ENCODE assay signal across 28 cellular contexts in the genomic region with DNA sequence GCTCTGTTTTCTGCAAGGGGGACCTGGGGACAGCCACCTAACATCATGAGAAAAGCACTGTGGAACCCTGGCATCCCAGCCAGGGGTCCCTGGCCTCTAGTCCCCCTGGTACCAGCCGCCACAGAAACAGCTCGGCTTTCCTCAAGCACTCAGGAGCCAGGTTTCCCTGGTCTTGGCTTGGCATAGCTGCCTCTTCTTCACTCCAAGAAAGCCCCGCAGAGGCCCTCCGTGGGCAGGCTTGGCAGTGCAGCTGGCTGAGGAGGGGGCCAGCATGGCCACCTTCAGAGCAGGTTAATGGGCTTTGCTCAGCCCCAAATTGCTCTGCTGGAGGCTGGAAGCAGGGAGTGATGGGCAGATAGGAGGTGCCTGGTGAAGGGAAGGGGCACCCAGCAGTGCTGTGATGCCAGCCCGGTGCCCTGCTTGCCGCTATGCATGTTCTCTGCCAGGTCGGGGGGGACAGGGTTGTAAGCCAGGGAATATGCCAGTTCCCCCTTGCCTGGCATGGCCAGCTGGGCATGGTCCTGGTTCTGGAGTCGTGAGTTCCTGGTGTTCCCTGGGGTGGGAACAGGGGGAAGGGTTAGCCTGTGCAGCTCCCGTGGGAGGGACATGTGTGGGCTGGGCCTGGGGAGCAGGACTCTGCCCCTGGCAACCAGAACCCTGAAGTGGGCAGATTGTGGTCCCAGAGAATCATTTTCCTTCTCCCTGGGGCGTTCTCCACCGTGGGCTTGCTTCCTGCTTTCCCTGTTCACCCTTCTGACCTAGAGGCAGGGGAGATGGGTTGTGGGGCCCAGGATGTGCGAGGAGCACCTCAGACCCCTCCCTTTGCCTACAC. TPM values are rescaled to one million over a fixed set of nuclear protein-coding genes. Genes with fewer than 3 reads are reported as not detected.
DNase-seq lines count a peak whose midpoint lies in the region; ATAC-seq and TF ChIP-seq lines count a peak whose summit lies in the region.
"Had no signal": no experiment of that assay in that cellular context is flagged by ENCODE, and none has a peak within 500 bp of the region (broad histone marks: within the 10 kb centered on the region; RNA-seq: fewer than 3 reads in every experiment).

No MANE protein-coding gene starts in this region.

- no peak overlapping the region for H3K56ac ChIP-seq in IMR-90 (ENCODE audit: extremely low read depth, insufficient read depth, low read length)

- no peak overlapping the region for H3K14ac ChIP-seq in IMR-90 (replicated peaks; ENCODE audit: low read depth, low read length)
- no peak overlapping the region for H3K14ac ChIP-seq in neuronal stem cell (ENCODE audit: low read length)

- H3K4me1 ChIP-seq in IMR-90 (ENCODE audit: control insufficient read depth, insufficient read depth, low read length) = peaks cover 16% of the 10 kb centered on the region
- H3K4me1 ChIP-seq in neuronal stem cell (ENCODE audit: control insufficient read depth in 2 of 2, insufficient read depth in 1 of 2, low read depth in 1 of 2, low read length in 2 of 2) = peaks cover 41 to 47% of the 10 kb centered on the region in 2 donors
- H3K4me1 ChIP-seq in BE2C = peaks cover 17% of the 10 kb centered on the region

- H2BK5ac ChIP-seq in IMR-90 (ENCODE audit: low read depth, low read length, poor library complexity, severe bottlenecking) (no peak overlapping the region), neuronal stem cell (ENCODE audit: low read length) (no peak overlapping the region)

- H2AK5ac ChIP-seq in IMR-90 (ENCODE audit: low read depth, low read length) = 0 out of 2 replicates have a peak overlapping the region, but pooled peaks have one; percentile 10
- peak overlapping the region; percentile 58 for H2AK5ac ChIP-seq in neuronal stem cell (ENCODE audit: low read depth, low read length)

- no peaks in the 10 kb centered on the region for H3K9me1 ChIP-seq in IMR-90 (ENCODE audit: insufficient read depth, low read length)

- TF ChIP-seq RAD21 in IMR-90 (IDR thresholded peaks at IDR 0.05; ENCODE audit: low read length) = no peak

- H2AFZ ChIP-seq in IMR-90 (replicated peaks; ENCODE audit: low read length, poor library complexity) (no peak overlapping the region), neuronal stem cell (ENCODE audit: low read length) (no peak overlapping the region)

- DNase-seq in DMS 273 (lab: John Stamatoyannopoulos, UW; ENCODE audit: unreplicated experiment) = peak; percentile 52
- no peak for DNase-seq in DMS 273 treated with DMSO at 0.1 percent for 48 hours (lab: John Stamatoyannopoulos, UW)
- DNase-seq in IMR-90 = no peak
- peak; percentile 50 for DNase-seq in ecto neural progenitor cell (ENCODE audit: low spot score)
- DNase-seq in neuronal stem cell (ENCODE audit: low spot score) = no peak
- no peak for DNase-seq in activated effector memory CD4-positive, alpha-beta T cell treated with Interleukin-2 at 50 U/mL for 16 hours
- no peak for DNase-seq in BE2C
- DNase-seq: 8988T; activated B cell treated with CpG ODN at 0.5 μM for 24 hours; activated CD4-positive, alpha-beta T cell treated with anti-CD3 and anti-CD28 coated beads, Interleukin-2, amount 50 U/mL, for 1 hour; activated CD8-positive, alpha-beta memory T cell treated with anti-CD3 and anti-CD28 coated beads, Interleukin-2, amount 10 ng/mL, durations not matched to agents 7 days and 5 days; activated gamma-delta T cell treated with Interleukin-2 at 50 U/mL for 16 hours; activated naive CD8-positive, alpha-beta T cell treated with anti-CD3 and anti-CD28 coated beads, Interleukin-2, amount 10 ng/mL, durations not matched to agents 7 days and 5 days; activated T-cell treated with anti-CD3 and anti-CD28 coated beads, Interleukin-2, amount 50 U/mL, for 4 hours; CD4-positive, alpha-beta memory T cell; EL; foreskin fibroblast; H9; islet precursor cell; naive thymus-derived CD4-positive, alpha-beta T cell; NCI-H2171; RPMI8226; stimulated activated naive B cell treated with anti-CD40 and anti-IgM and Interleukin-4, amounts not matched to agents 10 μg/mL and 1 μg/mL and 100 μg/mL, for 72 hours had no signal

- intact Hi-C loops in IMR-90 (cut with micrococcal nuclease) = no loop called here

- H3K4ac ChIP-seq in IMR-90 (ENCODE audit: low read depth, low read length) (no peak overlapping the region), neuronal stem cell (ENCODE audit: low read length) (no peak overlapping the region)

- H4K5ac ChIP-seq in IMR-90 (ENCODE audit: low read depth, low read length) = no peak overlapping the region

- CTCF ChIA-PET in IMR-90 (lab: Yijun Ruan, JAX) = no interaction called here

- H3K4me3 ChIP-seq in IMR-90 (ENCODE audit: insufficient read depth, low read depth, low read length) = no peak overlapping the region
- H3K4me3 ChIP-seq in neuronal stem cell (ENCODE audit: low read length in 2 of 2) = no peak overlapping the region
- no peak overlapping the region; the same call in 1 of the 2 replicates for H3K4me3 ChIP-seq in BE2C (ENCODE audit: low read depth, low read length)
- H3K4me3 ChIP-seq: ascending aorta, cardiac muscle cell had no signal

- H3K9me3 ChIP-seq in IMR-90 (ENCODE audit: control insufficient read depth, insufficient read depth, low read length) = no peaks in the 10 kb centered on the region
- H3K9me3 ChIP-seq in neuronal stem cell (replicated peaks in 1 of 2; ENCODE audit: control insufficient read depth in 2 of 2, insufficient read depth in 1 of 2, low read depth in 1 of 2, low read length in 2 of 2) = no peaks in the 10 kb centered on the region
- no peaks in the 10 kb centered on the region for H3K9me3 ChIP-seq in BE2C
- H3K9me3 ChIP-seq: ascending aorta had no signal

- no peak overlapping the region for H2BK20ac ChIP-seq in IMR-90 (ENCODE audit: low read depth, low read length)

- POLR2A ChIA-PET in IMR-90 (lab: Charles Lee; ENCODE audit: unreplicated experiment) = no interaction called here

- H3K27ac ChIP-seq in IMR-90 (ENCODE audit: insufficient read depth, low read length) = no peak overlapping the region
- H3K27ac ChIP-seq in neuronal stem cell (replicated peaks; ENCODE audit: low read length) = no peak overlapping the region
- H3K27ac ChIP-seq: ascending aorta, cardiac muscle cell had no signal

- H4K91ac ChIP-seq in IMR-90 (ENCODE audit: insufficient read depth, low read depth, low read length) (no peak overlapping the region), neuronal stem cell (ENCODE audit: low read depth, low read length, poor library complexity) (peak overlapping the region; percentile 33)

- H3K4me2 ChIP-seq in IMR-90 (ENCODE audit: low read depth, low read length) (no peak overlapping the region), neuronal stem cell (ENCODE audit: insufficient read depth, low read length, poor library complexity, severe bottlenecking) (no peak overlapping the region)

- in situ Hi-C loops in IMR-90 (cut with MboI; ENCODE audit: low sequenced_read_pairs) = no loop called here

- H3K9ac ChIP-seq in IMR-90 (ENCODE audit: low read depth, low read length) = no peak overlapping the region
- H3K9ac ChIP-seq in neuronal stem cell (ENCODE audit: low read depth, low read length, poor library complexity) = no peak overlapping the region

- H3K27me3 ChIP-seq in IMR-90 (ENCODE audit: control insufficient read depth, insufficient read depth, low read length) (peaks cover 2% of the 10 kb centered on the region; the same call in 1 of the 2 replicates), neuronal stem cell (ENCODE audit: control insufficient read depth in 3 of 3, insufficient read depth in 3 of 3, low read depth in 1 of 3, low read length in 3 of 3) (no peaks in the 10 kb centered on the region), BE2C (no peaks in the 10 kb centered on the region)
- H3K27me3 ChIP-seq: ascending aorta had no signal

- H2BK15ac ChIP-seq in IMR-90 (ENCODE audit: low read depth, low read length) = no peak overlapping the region
- H2BK15ac ChIP-seq in neuronal stem cell (ENCODE audit: low read length) = peak overlapping the region; percentile 91

- H3K18ac ChIP-seq in IMR-90 (ENCODE audit: low read depth, low read length) (no peak overlapping the region), neuronal stem cell (ENCODE audit: low read length) (peak overlapping the region; percentile 73)

- no peak overlapping the region for H2BK12ac ChIP-seq in neuronal stem cell (ENCODE audit: low read length)

- 85% methylated on average over 4 of the region's 12 CpGs; no CpG with 5 or more reads in 1 of the 2 experiments for WGBS in IMR-90 (ENCODE audit: extremely low coverage in 2 of 2, insufficient read length in 1 of 2), 2 experiments
- no CpG with 5 or more reads among the region's 12 CpGs for WGBS in neuronal stem cell (ENCODE audit: extremely low coverage in 2 of 2, insufficient read length in 2 of 2, insufficient replicate concordance in 1 of 2), 2 donors

- H2AK9ac ChIP-seq in IMR-90 (replicated peaks; ENCODE audit: low read depth, low read length, poor library complexity) = no peak overlapping the region

- H3K23ac ChIP-seq in IMR-90 (ENCODE audit: low read depth, low read length) (no peak overlapping the region), neuronal stem cell (ENCODE audit: low read depth, low read length, poor library complexity) (peak overlapping the region; percentile 46)

- H2BK120ac ChIP-seq in IMR-90 (ENCODE audit: low read depth, low read length) (no peak overlapping the region), neuronal stem cell (ENCODE audit: low read depth, low read length) (no peak overlapping the region)

- H4K8ac ChIP-seq in IMR-90 (ENCODE audit: low read depth in 2 of 2, low read length in 2 of 2) (no peak overlapping the region), neuronal stem cell (ENCODE audit: low read depth, low read length) (no peak overlapping the region)

- dilution Hi-C loops in IMR-90 (cut with HindIII; ENCODE audit: low sequenced_read_pairs, unreplicated experiment) = no loop called here

- ATAC-seq in IMR-90 (ENCODE audit: low read depth) = no peak
- ATAC-seq in HG03039 (IDR thresholded peaks at IDR 0.05; ENCODE audit: unreplicated experiment) = no peak
- ATAC-seq: activated CD8-positive, alpha-beta memory T cell treated with anti-CD3 and anti-CD28 coated beads, Interleukin-2, amount 10 ng/mL, durations not matched to agents 7 days and 5 days; activated T-cell treated with anti-CD3 and anti-CD28 coated beads, Interleukin-2, amount 50 U/mL, for 4 hours; esophagus mucosa; naive thymus-derived CD4-positive, alpha-beta T cell; stimulated activated naive B cell treated with anti-CD40 and anti-IgM and Interleukin-4, amounts not matched to agents 10 μg/mL and 1 μg/mL and 100 μg/mL, for 72 hours had no signal

- H3K36me3 ChIP-seq in IMR-90 (ENCODE audit: control insufficient read depth, insufficient read depth, low read length) = no peaks in the 10 kb centered on the region
- no peaks in the 10 kb centered on the region for H3K36me3 ChIP-seq in neuronal stem cell (replicated peaks in 1 of 2; ENCODE audit: control insufficient read depth in 2 of 2, insufficient read depth in 2 of 2, low read length in 2 of 2)
- H3K36me3 ChIP-seq in BE2C = no peaks in the 10 kb centered on the region
- H3K36me3 ChIP-seq: ascending aorta, cardiac muscle cell had no signal

- TF ChIP-seq CTCF in IMR-90 (conservative IDR thresholded peaks at IDR 0.05; ENCODE audit: low read depth, low read length) (no peak), BE2C (IDR thresholded peaks at IDR 0.05; ENCODE audit: low read depth, low read length) (no peak)

- H3K79me1 ChIP-seq in IMR-90 (ENCODE audit: low read depth in 1 of 2, low read length in 2 of 2) (peaks cover 0 to 16% of the 10 kb centered on the region in 2 experiments), neuronal stem cell (ENCODE audit: low read depth, low read length) (peaks cover 11% of the 10 kb centered on the region)

- no TSS peak for BruUV-seq in IMR-90 (replicated peaks; lab: Mats Ljungman, UMichigan)

- H4K20me1 ChIP-seq in IMR-90 (ENCODE audit: insufficient read depth, low read length) = peaks cover 36% of the 10 kb centered on the region

- TF ChIP-seq POLR2A in IMR-90 (IDR thresholded peaks at IDR 0.05; ENCODE audit: low read depth, low read length) = no peak

RNA-seq across cellular contexts. Expression of a gene that starts 3.2 kb away (rescaled TPM):
- total RNA-seq in IMR-90 (2012; rRNA removed) = 0.90 and 1.1 TPM in 2 replicates
- 4.0 and 5.2 TPM in 2 replicates for polyA plus RNA-seq in IMR-90 (2012; rRNA removed)
- polyA plus RNA-seq in IMR-90 (2012; cell fraction: cytosol; rRNA removed) = 1.9 and 4.4 TPM in 2 replicates
- polyA plus RNA-seq in IMR-90 (2012; cell fraction: nucleus; rRNA removed; ENCODE audit: low replicate concordance) = 27.5 and 68.3 TPM in 2 replicates
- polyA plus RNA-seq in neuronal stem cell (2013, experiment 1 of 2) = 24.5 TPM
- 23.7 TPM for polyA plus RNA-seq in neuronal stem cell (2013, experiment 2 of 2)
- 84.2 TPM for polyA plus RNA-seq in BE2C (2012; ENCODE audit: insufficient read depth, insufficient read length, low read depth)
- polyA plus RNA-seq: CD4-positive, alpha-beta memory T cell; IgD-negative memory B cell had no signal

RNA-seq across cellular contexts. Expression of a gene that starts 6.7 kb away (rescaled TPM):
- total RNA-seq in IMR-90 (2012; rRNA removed) = 13.3 and 14.2 TPM in 2 replicates
- 34.2 and 37.1 TPM in 2 replicates for polyA plus RNA-seq in IMR-90 (2012; rRNA removed)
- polyA plus RNA-seq in IMR-90 (2012; cell fraction: cytosol; rRNA removed) = 25.3 and 30.3 TPM in 2 replicates
- polyA plus RNA-seq in IMR-90 (2012; cell fraction: nucleus; rRNA removed; ENCODE audit: low replicate concordance) = 57.7 and 127 TPM in 2 replicates
- 63.2 TPM for polyA plus RNA-seq in neuronal stem cell (2013, experiment 1 of 2)
- 65.1 TPM for polyA plus RNA-seq in neuronal stem cell (2013, experiment 2 of 2)
- polyA plus RNA-seq in BE2C (2012; ENCODE audit: insufficient read depth, insufficient read length, low read depth) = 48.9 TPM

RNA-seq across cellular contexts. Expression of a gene that starts 26.6 kb away (rescaled TPM):
- 2.8 and 3.4 TPM in 2 replicates for total RNA-seq in IMR-90 (2012; rRNA removed)
- polyA plus RNA-seq in IMR-90 (2012; rRNA removed) = 7.6 and 7.8 TPM in 2 replicates
- polyA plus RNA-seq in IMR-90 (2012; cell fraction: cytosol; rRNA removed) = 1.4 and 2.8 TPM in 2 replicates
- 139 and 203 TPM in 2 replicates for polyA plus RNA-seq in IMR-90 (2012; cell fraction: nucleus; rRNA removed; ENCODE audit: low replicate concordance)
- polyA plus RNA-seq in neuronal stem cell (2013, experiment 1 of 2) = 5.2 TPM
- polyA plus RNA-seq in neuronal stem cell (2013, experiment 2 of 2) = 5.5 TPM
- polyA plus RNA-seq in BE2C (2012; ENCODE audit: insufficient read depth, insufficient read length, low read depth) = 7.5 TPM
- polyA plus RNA-seq: CD4-positive, alpha-beta memory T cell; IgD-negative memory B cell had no signal

RNA-seq across cellular contexts. Expression of a gene that starts 27.7 kb away (rescaled TPM):
- total RNA-seq in IMR-90 (2012; rRNA removed) = 18.3 and 22.0 TPM in 2 replicates
- 48.3 and 53.1 TPM in 2 replicates for polyA plus RNA-seq in IMR-90 (2012; rRNA removed)
- polyA plus RNA-seq in IMR-90 (2012; cell fraction: cytosol; rRNA removed) = 41.4 and 69.6 TPM in 2 replicates
- 126 and 323 TPM in 2 replicates for polyA plus RNA-seq in IMR-90 (2012; cell fraction: nucleus; rRNA removed; ENCODE audit: low replicate concordance)
- polyA plus RNA-seq in neuronal stem cell (2013, experiment 1 of 2) = 32.2 TPM
- 30.4 TPM for polyA plus RNA-seq in neuronal stem cell (2013, experiment 2 of 2)
- polyA plus RNA-seq in BE2C (2012; ENCODE audit: insufficient read depth, insufficient read length, low read depth) = 11.0 TPM

RNA-seq across cellular contexts. Expression of a gene that starts 29.3 kb away (rescaled TPM):
- total RNA-seq in IMR-90 (2012; rRNA removed) = 3.1 and 3.2 TPM in 2 replicates
- polyA plus RNA-seq in IMR-90 (2012; rRNA removed) = 4.5 and 4.6 TPM in 2 replicates
- polyA plus RNA-seq in IMR-90 (2012; cell fraction: cytosol; rRNA removed) = 3.3 and 4.4 TPM in 2 replicates
- 3.2 and 4.0 TPM in 2 replicates for polyA plus RNA-seq in IMR-90 (2012; cell fraction: nucleus; rRNA removed; ENCODE audit: low replicate concordance)
- 2.6 TPM for polyA plus RNA-seq in neuronal stem cell (2013, experiment 1 of 2)
- 2.5 TPM for polyA plus RNA-seq in neuronal stem cell (2013, experiment 2 of 2)
- polyA plus RNA-seq in BE2C (2012; ENCODE audit: insufficient read depth, insufficient read length, low read depth) = 0.12 TPM

Comparison
In these comparisons a context has a peak if more than half of its experiments do, and no peak if none do; other contexts are left out.
1. DNase-seq: peak in DMS 273 (single experiment) and ecto neural progenitor cell (single experiment); none in DMS 273 treated with DMSO at 0.1 percent for 48 hours (single experiment), IMR-90 (single experiment), neuronal stem cell (single experiment), activated effector memory CD4-positive, alpha-beta T cell treated with Interleukin-2 at 50 U/mL for 16 hours (single experiment) and BE2C (single experiment).